In the genomic region with DNA sequence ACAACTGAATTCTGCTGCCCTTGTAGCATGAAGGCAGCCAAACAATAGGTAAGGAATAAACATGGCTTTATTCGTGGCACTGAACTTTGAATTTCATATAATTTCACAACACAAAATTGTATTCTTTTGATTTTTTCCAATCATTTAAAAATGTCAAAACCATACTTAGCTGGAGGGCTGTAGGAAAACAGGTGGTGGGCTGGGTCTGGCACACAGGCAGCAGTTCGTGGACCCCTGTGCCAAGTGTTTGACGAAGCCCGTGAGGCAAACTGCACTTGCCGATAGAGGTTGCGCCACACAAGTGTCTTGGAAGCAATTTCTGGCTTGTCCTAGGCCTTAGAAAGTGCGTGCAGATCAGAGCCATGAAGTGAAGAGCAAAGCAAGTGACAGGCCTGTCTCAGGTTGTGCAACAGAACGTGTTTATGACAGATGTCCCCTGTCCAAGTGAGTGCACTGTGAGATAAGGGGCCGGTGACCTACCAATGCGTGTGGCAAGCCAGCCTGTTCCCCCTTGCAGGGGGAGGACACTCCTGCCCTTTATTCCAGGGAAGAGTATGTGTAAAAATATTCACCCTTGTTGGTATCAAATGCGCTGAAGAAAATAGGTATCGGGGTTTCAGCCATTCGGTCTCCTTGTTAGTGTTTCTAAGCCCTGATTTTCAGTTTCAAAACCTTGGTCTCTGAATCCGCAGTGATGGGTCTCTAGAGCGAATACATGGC, we compare ENCODE assay signal across 8 cellular contexts. TPM values are rescaled to one million over a fixed set of nuclear protein-coding genes. Genes with fewer than 3 reads are reported as not detected.
DNase-seq lines count a peak whose midpoint lies in the region; ATAC-seq and TF ChIP-seq lines count a peak whose summit lies in the region.

No MANE protein-coding gene starts in this region.

- DNase-seq in HAP-1 (ENCODE audit: low spot score in 2 of 2) (peak in 1 of 2 experiments; percentile 24), NOMO-1 treated with DMSO at 0.1 percent for 48 hours (lab: John Stamatoyannopoulos, UW; ENCODE audit: unreplicated experiment) (peak; percentile 70), body of pancreas (peak; percentile 35 to 53 (median 52)), inferior parietal cortex (ENCODE audit: extremely low spot score) (peak; percentile 59), spleen (peak; percentile 77), foreskin melanocyte (no peak)
- no peak for DNase-seq in stimulated activated CD4-positive, alpha-beta T cell treated with anti-CD3 and anti-CD28 coated beads, Interleukin-2, amount 100 ng/mL, for 48 hours

- peak; percentile 22 for ATAC-seq in body of pancreas

- in situ Hi-C loops in HAP-1 (cut with MboI; ENCODE audit: low sequenced_read_pairs), result loop anchor here (5.0 kb wide), 1 partner anchor 34 kb away; no protein-coding TSS in a partner anchor

- peaks cover 25% of the 10 kb centered on the region for H3K4me1 ChIP-seq in HAP-1
- H3K4me1 ChIP-seq in body of pancreas, result peaks cover 29% of the 10 kb centered on the region
- peaks cover 14 to 58% (median 44%) of the 10 kb centered on the region in 6 donors for H3K4me1 ChIP-seq in spleen

- H3K36me3 ChIP-seq in HAP-1 (replicated peaks), result no peaks in the 10 kb centered on the region
- no peaks in the 10 kb centered on the region for H3K36me3 ChIP-seq in body of pancreas (replicated peaks in 1 of 2; ENCODE audit: insufficient read depth in 1 of 2, low read depth in 2 of 2)
- H3K36me3 ChIP-seq in spleen, result no peaks in the 10 kb centered on the region

- intact Hi-C loops in body of pancreas (cut with DNase I) (no loop called here), spleen (cut with DNase I; ENCODE audit: low total_unique reads) (no loop called here)

- WGBS in body of pancreas, 2 donors, result 9 to 17% methylated on average over 15 of the region's 15 CpGs
- 24 to 35% (median 30%) methylated on average over 15 of the region's 15 CpGs for WGBS in spleen, 5 donors

- peak overlapping the region; percentile 97; the same call in 1 of the 2 replicates for H3K4me3 ChIP-seq in GM08714 (ENCODE audit: low read length)
- H3K4me3 ChIP-seq in HAP-1, result peak overlapping the region; percentile 73
- peak overlapping the region; percentile 9 to 81 for H3K4me3 ChIP-seq in body of pancreas
- peak overlapping the region; percentile 65 to 90 (median 78) for H3K4me3 ChIP-seq in spleen

- no peak for TF ChIP-seq CTCF in body of pancreas (IDR thresholded peaks at IDR 0.05)
- TF ChIP-seq CTCF in spleen (IDR thresholded peaks at IDR 0.05 in 8 of 11, conservative IDR thresholded peaks at IDR 0.05 in 3 of 11), result no peak

- H3K27me3 ChIP-seq in HAP-1 (ENCODE audit: low read depth), result no peaks in the 10 kb centered on the region
- no peaks in the 10 kb centered on the region for H3K27me3 ChIP-seq in body of pancreas
- no peaks in the 10 kb centered on the region for H3K27me3 ChIP-seq in spleen (replicated peaks in 1 of 7)

- peaks cover 4% of the 10 kb centered on the region; the same call in 1 of the 2 replicates for H3K9me3 ChIP-seq in HAP-1
- H3K9me3 ChIP-seq in body of pancreas, result no peaks in the 10 kb centered on the region
- H3K9me3 ChIP-seq in spleen, result no peaks in the 10 kb centered on the region

- TF ChIP-seq POLR2A in body of pancreas (IDR thresholded peaks at IDR 0.05) (no peak), spleen (IDR thresholded peaks at IDR 0.05) (no peak)

- peak overlapping the region; percentile 81 to 93 (median 90) for H3K27ac ChIP-seq in body of pancreas
- peak overlapping the region; percentile 86 to 97 (median 92) for H3K27ac ChIP-seq in spleen

RNA-seq across cellular contexts. Expression of gene CHPT1, which starts 0.8 kb away (rescaled TPM):
- total RNA-seq in body of pancreas (10 to 100 TPM; 62.0 to 74.2 TPM), spleen (100 to 1,000 TPM in 2 of 7 donors, 10 to 100 TPM in 5; 42.4 to 115 (median 47.8) TPM)
- 10 to 100 TPM; 26.8 to 34.3 (median 30.4) TPM for polyA plus RNA-seq in spleen

RNA-seq across cellular contexts. Expression of gene SYCP3, which starts 42.6 kb away (rescaled TPM):
- total RNA-seq in body of pancreas (under 1 TPM in 1 of 2 donors, not detected in 1; 0.26 TPM), spleen (1 to 10 TPM in 2 of 7 donors, under 1 TPM in 5; 0.23 to 3.5 (median 0.39) TPM)
- polyA plus RNA-seq in spleen, result under 1 TPM; 0.23 to 0.64 (median 0.48) TPM

Comparison
In these comparisons a context has a peak if more than half of its experiments do, and no peak if none do; other contexts are left out.
1. H3K4me3 ChIP-seq: peak in every context shown above with its lines; median percentile 97 in GM08714; 78 in spleen; 73 in HAP-1; 45 in body of pancreas.
2. DNase-seq: peak in NOMO-1 treated with DMSO at 0.1 percent for 48 hours (single experiment), body of pancreas (4 of 4), inferior parietal cortex (single experiment) and spleen (single experiment); none in foreskin melanocyte (single experiment) and stimulated activated CD4-positive, alpha-beta T cell treated with anti-CD3 and anti-CD28 coated beads, Interleukin-2, amount 100 ng/mL, for 48 hours (0 of 2).